ENCODE assay signal across 2 cellular contexts in the genomic region with DNA sequence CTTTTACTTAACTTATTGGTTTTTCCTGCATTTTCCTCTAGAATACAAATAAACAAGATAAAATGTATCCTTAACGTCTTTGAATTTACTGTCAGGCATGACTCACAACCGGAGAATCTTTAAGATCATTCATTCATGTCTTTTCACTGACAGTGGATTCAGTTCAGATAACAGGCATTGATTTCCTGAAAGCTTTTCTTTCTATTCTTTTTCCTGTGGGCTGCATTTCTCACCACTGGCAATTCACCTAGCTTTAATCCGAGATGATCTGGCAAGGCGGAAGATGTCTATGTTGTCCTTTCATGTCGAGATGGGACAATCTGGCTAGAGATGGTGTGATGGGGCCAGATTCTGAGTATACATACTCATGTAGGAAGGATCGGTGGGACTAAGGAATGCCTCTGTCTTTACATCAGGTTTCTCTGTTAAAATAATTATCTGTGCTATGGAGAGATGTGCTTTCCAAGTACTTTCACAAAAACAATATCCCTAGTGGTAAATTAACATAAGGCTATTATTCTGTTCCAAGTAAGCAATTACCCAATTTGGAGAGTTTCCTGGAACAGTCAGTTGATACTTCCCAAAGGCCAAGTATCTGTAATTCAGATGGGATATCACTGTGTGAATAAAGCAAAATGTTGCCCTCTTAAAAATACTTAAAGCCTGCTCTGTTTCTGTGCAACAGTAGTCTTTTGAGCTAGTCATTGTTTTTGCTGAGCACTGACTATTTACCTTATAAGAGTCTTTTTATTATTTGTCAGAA.
TF ChIP-seq lines count a peak whose summit lies in the region.

No MANE protein-coding gene starts in this region.

TF ChIP-seq in HepG2, 621 proteins besides CTCF, POLR2A, EP300 and RAD21:
- TF ChIP-seq FOXP1 (IDR thresholded peaks at IDR 0.05) (no peak), FOXP1 (CRISPR knock-in tag; IDR thresholded peaks at IDR 0.05) (no peak), MAFK (conservative IDR thresholded peaks at IDR 0.05 in 1 of 2, IDR thresholded peaks at IDR 0.05 in 1 of 2; ENCODE audit: low read length in 2 of 2) (0 out of 4 replicates have a peak, but pooled peaks of 1 of the 2 experiments have one; percentile 18), ZNF350 (CRISPR knock-in tag; IDR thresholded peaks at IDR 0.05; ENCODE audit: borderline replicate concordance, low read depth) (no peak), ZNF703 (CRISPR knock-in tag; IDR thresholded peaks at IDR 0.05; ENCODE audit: borderline replicate concordance) (no peak)
- TF ChIP-seq, protein P1, sequence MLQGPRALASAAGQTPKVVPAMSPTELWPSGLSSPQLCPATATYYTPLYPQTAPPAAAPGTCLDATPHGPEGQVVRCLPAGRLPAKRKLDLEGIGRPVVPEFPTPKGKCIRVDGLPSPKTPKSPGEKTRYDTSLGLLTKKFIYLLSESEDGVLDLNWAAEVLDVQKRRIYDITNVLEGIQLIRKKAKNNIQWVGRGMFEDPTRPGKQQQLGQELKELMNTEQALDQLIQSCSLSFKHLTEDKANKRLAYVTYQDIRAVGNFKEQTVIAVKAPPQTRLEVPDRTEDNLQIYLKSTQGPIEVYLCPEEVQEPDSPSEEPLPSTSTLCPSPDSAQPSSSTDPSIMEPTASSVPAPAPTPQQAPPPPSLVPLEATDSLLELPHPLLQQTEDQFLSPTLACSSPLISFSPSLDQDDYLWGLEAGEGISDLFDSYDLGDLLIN (CRISPR knock-in tag; IDR thresholded peaks at IDR 0.05; ENCODE audit: borderline replicate concordance): no peak

TF ChIP-seq in HEK293T, 16 proteins besides CTCF, POLR2A, EP300 and RAD21:
- TF ChIP-seq FOXM1 (IDR thresholded peaks at IDR 0.05; ENCODE audit: borderline replicate concordance) (no peak), TARDBP (IDR thresholded peaks at IDR 0.05) (no peak), HDGF (IDR thresholded peaks at IDR 0.05; ENCODE audit: borderline replicate concordance) (no peak), ARNT (IDR thresholded peaks at IDR 0.05) (no peak), BHLHE40 (IDR thresholded peaks at IDR 0.05; ENCODE audit: borderline replicate concordance) (no peak), NFRKB (IDR thresholded peaks at IDR 0.05) (no peak), PKNOX1 (IDR thresholded peaks at IDR 0.05) (no peak), ZNF384 (IDR thresholded peaks at IDR 0.05) (no peak), SUZ12 (IDR thresholded peaks at IDR 0.05) (no peak), L3MBTL2 (conservative IDR thresholded peaks at IDR 0.05) (no peak), FOXK2 (IDR thresholded peaks at IDR 0.05) (no peak), LEF1 (IDR thresholded peaks at IDR 0.05; ENCODE audit: borderline replicate concordance) (no peak), FOXA1 (IDR thresholded peaks at IDR 0.05) (no peak), CTBP1 (IDR thresholded peaks at IDR 0.05; ENCODE audit: borderline replicate concordance) (no peak), SP1 (IDR thresholded peaks at IDR 0.05) (no peak), ELF4 (IDR thresholded peaks at IDR 0.05) (no peak)
